Comparison of ENCODE assay signal across 25 cellular contexts in genomic region chr7:73700070-73700423, GRCh38. TPM values are rescaled to one million over a fixed set of nuclear protein-coding genes. Genes with fewer than 3 reads are reported as not detected.
DNase-seq lines count a peak whose midpoint lies in the region; ATAC-seq, FAIRE-seq and TF ChIP-seq lines count a peak whose summit lies in the region.
"Had no signal": no experiment of that assay in that cellular context is flagged by ENCODE, and none has a peak within 500 bp of the region (broad histone marks: within the 10 kb centered on the region; RNA-seq: fewer than 3 reads in every experiment).

No MANE protein-coding gene starts in this region.

- H3K36me3 ChIP-seq in HCT116 (ENCODE audit: control insufficient read depth in 1 of 2, insufficient read depth in 2 of 2, low read length in 2 of 2) (peaks cover 40 to 66% of the 10 kb centered on the region in 2 experiments; a peak in 3 of 4 replicates), K562 (ENCODE audit: control insufficient read depth, insufficient read depth, low read length) (peaks cover 69% of the 10 kb centered on the region; the same call in 2 of the 3 replicates), osteoblast (ENCODE audit: insufficient read depth, low read length) (peaks cover 74% of the 10 kb centered on the region)
- H3K36me3 ChIP-seq: MG63 had no signal

- TF ChIP-seq POLR2A in HCT116 (IDR thresholded peaks at IDR 0.05; ENCODE audit: borderline replicate concordance, extremely low read depth, insufficient read depth, insufficient read length): no peak
- no peak for TF ChIP-seq POLR2A in K562 (conservative IDR thresholded peaks at IDR 0.05)

- intact Hi-C loops in HCT116 (cut with micrococcal nuclease): no loop called here
- intact Hi-C loops in K562 (cut with micrococcal nuclease): no loop called here

- H3K4me1 Mint-ChIP-seq in activated naive CD8-positive, alpha-beta T cell treated with anti-CD3 and anti-CD28 coated beads, Interleukin-2, amount 10 ng/mL, durations not matched to agents 7 days and 5 days: peaks cover 2% of the 10 kb centered on the region
- H3K4me1 Mint-ChIP-seq in activated naive CD8-positive, alpha-beta T cell treated with anti-CD3 and anti-CD28 coated beads for 36 hours: peaks cover 5% of the 10 kb centered on the region

- TF ChIP-seq CTCF in HCT116 (IDR thresholded peaks at IDR 0.05 in 2 of 3, conservative IDR thresholded peaks at IDR 0.05 in 1 of 3; ENCODE audit: borderline replicate concordance in 1 of 3, insufficient read depth in 1 of 3, low read depth in 2 of 3, low read length in 2 of 3) (no peak), K562 (IDR thresholded peaks at IDR 0.05 in 2 of 3, conservative IDR thresholded peaks at IDR 0.05 in 1 of 3; ENCODE audit: insufficient read depth in 2 of 3, low read depth in 1 of 3, low read length in 3 of 3) (no peak), osteoblast (IDR thresholded peaks at IDR 0.05; ENCODE audit: extremely low read depth, low read depth, low read length) (no peak)

- H3K9me1 ChIP-seq in K562 (ENCODE audit: control insufficient read depth, insufficient read depth, low read length): no peaks in the 10 kb centered on the region

- CTCF ChIA-PET in HCT116 (lab: Charles Lee) (interaction anchor here (0.6 to 1.7 kb wide), 2 partner anchors 25 to 149 kb away, joined by 3 to 7 read pairs; no protein-coding TSS in a partner anchor), K562 (lab: Yijun Ruan, JAX; ENCODE audit: low intra/inter-chr PET ratio) (no interaction called here)

- TF ChIP-seq EP300 in K562 (IDR thresholded peaks at IDR 0.05; ENCODE audit: low read length): no peak

- no peaks in the 10 kb centered on the region; the same call in 1 of the 2 replicates for H3K79me2 ChIP-seq in HCT116 (ENCODE audit: insufficient read depth, low read length)
- no peaks in the 10 kb centered on the region for H3K79me2 ChIP-seq in K562 (ENCODE audit: control insufficient read depth, insufficient read depth, low read length)
- H3K79me2 ChIP-seq in osteoblast (ENCODE audit: insufficient read depth, low read length): peaks cover 9% of the 10 kb centered on the region

- in situ Hi-C loops in K562 (cut with MboI): no loop called here

- WGBS in K562 (ENCODE audit: insufficient coverage, low coverage, missing lambda C conversion rate): 83% methylated on average over 12 of the region's 14 CpGs

- H3K9me3 Mint-ChIP-seq in activated naive CD8-positive, alpha-beta T cell treated with anti-CD3 and anti-CD28 coated beads, Interleukin-2, amount 10 ng/mL, durations not matched to agents 7 days and 5 days: no peaks in the 10 kb centered on the region
- no peaks in the 10 kb centered on the region for H3K9me3 Mint-ChIP-seq in activated naive CD8-positive, alpha-beta T cell treated with anti-CD3 and anti-CD28 coated beads for 36 hours
- H3K9me3 Mint-ChIP-seq: IgD-negative memory B cell, T-cell had no signal

- no peak for ATAC-seq in activated naive CD8-positive, alpha-beta T cell treated with anti-CD3 and anti-CD28 coated beads, Interleukin-2, amount 10 ng/mL, durations not matched to agents 7 days and 5 days (ENCODE audit: low read depth)
- no peak for ATAC-seq in HCT116
- no peak for ATAC-seq in K562
- ATAC-seq in HG03175 (IDR thresholded peaks at IDR 0.05; ENCODE audit: unreplicated experiment): no peak
- no peak for ATAC-seq in HG02678 (IDR thresholded peaks at IDR 0.05; ENCODE audit: unreplicated experiment)
- ATAC-seq: SK-N-SH treated with all-trans-retinoic acid at 6 μM for 48 hours, T-cell had no signal

- no TSS peak for BruUV-seq in HCT116 (replicated peaks; lab: Mats Ljungman, UMichigan)
- no TSS peak for BruUV-seq in K562 (replicated peaks; lab: Mats Ljungman, UMichigan)

- H3K9me3 ChIP-seq in HCT116 (ENCODE audit: control insufficient read depth in 1 of 2, insufficient read depth in 1 of 2, low read depth in 1 of 2, low read length in 2 of 2) (no peaks in the 10 kb centered on the region), K562 (replicated peaks; ENCODE audit: control insufficient read depth, insufficient read depth, low read depth, low read length) (no peaks in the 10 kb centered on the region), osteoblast (ENCODE audit: low read depth, low read length) (no peaks in the 10 kb centered on the region)
- H3K9me3 ChIP-seq: MG63 had no signal

- H3K4me2 ChIP-seq in HCT116 (ENCODE audit: low read length) (no peak overlapping the region), K562 (ENCODE audit: insufficient read depth, low read length) (no peak overlapping the region), osteoblast (ENCODE audit: insufficient read depth, low read length) (no peak overlapping the region)

- H3K27ac Mint-ChIP-seq in activated naive CD8-positive, alpha-beta T cell treated with anti-CD3 and anti-CD28 coated beads, Interleukin-2, amount 10 ng/mL, durations not matched to agents 7 days and 5 days: peak overlapping the region; percentile 25
- no peak overlapping the region for H3K27ac Mint-ChIP-seq in activated naive CD8-positive, alpha-beta T cell treated with anti-CD3 and anti-CD28 coated beads for 36 hours
- H3K27ac Mint-ChIP-seq: IgD-negative memory B cell, T-cell had no signal

- no peak overlapping the region for H3K4me3 Mint-ChIP-seq in activated naive CD8-positive, alpha-beta T cell treated with anti-CD3 and anti-CD28 coated beads, Interleukin-2, amount 10 ng/mL, durations not matched to agents 7 days and 5 days
- no peak overlapping the region for H3K4me3 Mint-ChIP-seq in activated naive CD8-positive, alpha-beta T cell treated with anti-CD3 and anti-CD28 coated beads for 36 hours
- H3K4me3 Mint-ChIP-seq: IgD-negative memory B cell, T-cell had no signal

- no peak overlapping the region for H3K9ac ChIP-seq in HCT116 (ENCODE audit: low read length)
- H3K9ac ChIP-seq in K562 (ENCODE audit: insufficient read depth in 1 of 2, low read depth in 2 of 2, low read length in 2 of 2): peak overlapping the region in 1 of 2 experiments; percentile 61; a peak in 1 of 4 replicates

- RAD21 ChIA-PET in HCT116 (lab: Charles Lee; ENCODE audit: low non-redundant PET in 1 of 2, low total read pairs in 2 of 2, uncharacterized antibody in 2 of 2, unreplicated experiment in 2 of 2): no interaction called here

- POLR2A ChIA-PET in activated naive CD8-positive, alpha-beta T cell treated with anti-CD3 and anti-CD28 coated beads, Interleukin-2, amount 10 ng/mL, durations not matched to agents 7 days and 5 days (lab: Charles Lee): no interaction called here
- POLR2A ChIA-PET in HCT116 (lab: Charles Lee) (no interaction called here), K562 (lab: Yijun Ruan, JAX) (interaction anchor here (0.6 to 2.3 kb wide), 5 partner anchors 9 to 101 kb away, joined by 3 to 10 read pairs (median 3); no protein-coding TSS in a partner anchor)

- H3K4me3 ChIP-seq in HCT116 (replicated peaks in 1 of 2; ENCODE audit: low read depth in 1 of 2, low read length in 2 of 2) (no peak overlapping the region), K562 (no peak overlapping the region), osteoblast (ENCODE audit: insufficient read depth, low read length) (no peak overlapping the region)
- H3K4me3 ChIP-seq: MG63 had no signal

- no peak for TF ChIP-seq RAD21 in HCT116 (IDR thresholded peaks at IDR 0.05; ENCODE audit: low read depth)
- TF ChIP-seq RAD21 in K562 (CRISPR knock-in tag; conservative IDR thresholded peaks at IDR 0.05 in 1 of 2, IDR thresholded peaks at IDR 0.05 in 1 of 2): no peak

- 0 out of 2 replicates have a peak, but pooled peaks cover 3% of the 10 kb centered on the region for H4K20me1 ChIP-seq in HCT116 (ENCODE audit: insufficient read depth)
- peaks cover 19% of the 10 kb centered on the region for H4K20me1 ChIP-seq in K562 (replicated peaks; ENCODE audit: control insufficient read depth, insufficient read depth, low read length)
- peaks cover 28% of the 10 kb centered on the region for H4K20me1 ChIP-seq in osteoblast (ENCODE audit: insufficient read depth, low read length)

- H3K27me3 ChIP-seq in HCT116 (ENCODE audit: insufficient read depth, low read length) (no peaks in the 10 kb centered on the region), K562 (ENCODE audit: control insufficient read depth in 2 of 2, insufficient read depth in 2 of 2, low read length in 2 of 2) (no peaks in the 10 kb centered on the region; a peak in 1 of 5 replicates), osteoblast (ENCODE audit: insufficient read depth, low read length) (no peaks in the 10 kb centered on the region)
- H3K27me3 ChIP-seq: MG63 had no signal

- no peaks in the 10 kb centered on the region for H3K9me2 ChIP-seq in HCT116 (ENCODE audit: insufficient read depth)

- no peak for FAIRE-seq in K562 (lab: Jason Lieb, UNC)
- FAIRE-seq: D721Med, G401.6, H54, HTR-8/SVneo had no signal

- H3K4me1 ChIP-seq in HCT116 (ENCODE audit: control insufficient read depth in 1 of 2, insufficient read depth in 2 of 2, low read length in 2 of 2) (peaks cover under 1 to 25% of the 10 kb centered on the region in 2 experiments; a peak in 3 of 4 replicates), K562 (replicated peaks in 1 of 2; ENCODE audit: control insufficient read depth in 2 of 2, insufficient read depth in 2 of 2, low read length in 2 of 2) (peaks cover 9 to 45% of the 10 kb centered on the region in 2 experiments; a peak in 4 of 5 replicates), osteoblast (ENCODE audit: insufficient read depth, low read length) (peaks cover 7% of the 10 kb centered on the region)

- H3K36me3 Mint-ChIP-seq in activated naive CD8-positive, alpha-beta T cell treated with anti-CD3 and anti-CD28 coated beads, Interleukin-2, amount 10 ng/mL, durations not matched to agents 7 days and 5 days: peaks cover 13% of the 10 kb centered on the region
- H3K36me3 Mint-ChIP-seq in activated naive CD8-positive, alpha-beta T cell treated with anti-CD3 and anti-CD28 coated beads for 36 hours: peaks cover 18% of the 10 kb centered on the region

- 0 out of 2 replicates have a peak overlapping the region, but pooled peaks have one; percentile 22 for H3K27ac ChIP-seq in HCT116 (ENCODE audit: low read depth, low read length)
- no peak overlapping the region for H3K27ac ChIP-seq in K562 (ENCODE audit: extremely low read depth, low read depth, low read length)
- no peak overlapping the region for H3K27ac ChIP-seq in osteoblast (ENCODE audit: low read depth, low read length)
- H3K27ac ChIP-seq: C4-2B, HL-60 had no signal

- no peaks in the 10 kb centered on the region for H3K27me3 Mint-ChIP-seq in activated naive CD8-positive, alpha-beta T cell treated with anti-CD3 and anti-CD28 coated beads, Interleukin-2, amount 10 ng/mL, durations not matched to agents 7 days and 5 days
- no peaks in the 10 kb centered on the region for H3K27me3 Mint-ChIP-seq in activated naive CD8-positive, alpha-beta T cell treated with anti-CD3 and anti-CD28 coated beads for 36 hours
- H3K27me3 Mint-ChIP-seq: T-cell had no signal

- DNase-seq in activated naive CD8-positive, alpha-beta T cell treated with anti-CD3 and anti-CD28 coated beads, Interleukin-2, amount 10 ng/mL, durations not matched to agents 7 days and 5 days: no peak
- DNase-seq in activated naive CD8-positive, alpha-beta T cell treated with anti-CD3 and anti-CD28 coated beads for 36 hours: no peak
- DNase-seq in HCT116 (ENCODE audit: low read depth, low spot score) (no peak), K562 (ENCODE audit: extremely low read depth in 1 of 4, low spot score in 3 of 4) (no peak), osteoblast (ENCODE audit: insufficient read length, low spot score, missing footprints) (peak; percentile 71)
- DNase-seq in activated CD8-positive, alpha-beta memory T cell treated with anti-CD3 and anti-CD28 coated beads, Interleukin-2, amount 50 U/mL, for 48 hours: no peak
- DNase-seq: Kasumi-1, MG63, NCI-H1048, NCI-H1436 treated with DMSO at 0.1 percent for 48 hours, NCI-H2081 treated with DMSO at 0.1 percent for 48 hours, NCI-H510A treated with DMSO at 0.1 percent for 48 hours, NCI-H774, SIG-M5, T-cell had no signal

- H2AFZ ChIP-seq in HCT116 (ENCODE audit: low read depth, low read length, poor library complexity, severe bottlenecking) (no peak overlapping the region), K562 (ENCODE audit: low read depth, low read length) (no peak overlapping the region), osteoblast (ENCODE audit: low read length) (no peak overlapping the region)

RNA-seq across cellular contexts. Expression of gene BUD23, which starts 16.6 kb away (rescaled TPM):
- total RNA-seq in activated naive CD8-positive, alpha-beta T cell treated with anti-CD3 and anti-CD28 coated beads, Interleukin-2, amount 10 ng/mL, durations not matched to agents 7 days and 5 days: 10 to 100 TPM; 58.7 to 64.1 TPM
- 100 to 1,000 TPM; 117 to 124 TPM for total RNA-seq in activated naive CD8-positive, alpha-beta T cell treated with anti-CD3 and anti-CD28 coated beads for 36 hours
- total RNA-seq in HCT116 (2021; ENCODE audit: unreplicated experiment): 168 TPM
- polyA plus RNA-seq in HCT116 (2012): 148 and 164 TPM in 2 replicates
- total RNA-seq in K562 (2011; cell fraction: chromatin; rRNA removed; ENCODE audit: low replicate concordance): 117 and 181 TPM in 2 replicates
- total RNA-seq in K562 (2011; cell fraction: nucleolus; rRNA removed): 113 TPM in 2 replicates
- total RNA-seq in K562 (2011; cell fraction: nucleoplasm; rRNA removed): 140 and 171 TPM in 2 replicates
- total RNA-seq in K562 (2014; rRNA removed): 170 and 183 TPM in 2 replicates
- total RNA-seq in K562 (2014; rRNA removed; fragmentation: Illumina TruSeq; extraction: Trizol): 117 and 124 TPM in 2 replicates
- total RNA-seq in K562 (2015; rRNA removed; fragmentation: Illumina TruSeq; extraction: Trizol): 123 and 128 TPM in 2 replicates
- total RNA-seq in K562 (2021): 135 and 144 TPM in 2 replicates
- polyA plus RNA-seq in K562 (2011; rRNA removed): 115 and 168 TPM in 2 replicates
- polyA plus RNA-seq in K562 (2011; cell fraction: cytosol; rRNA removed): 171 and 217 TPM in 2 replicates
- 88.8 and 118 TPM in 2 replicates for polyA plus RNA-seq in K562 (2011; cell fraction: nucleus; rRNA removed)
- polyA plus RNA-seq in K562 (2012): 99.9 and 166 TPM in 2 replicates
- polyA plus RNA-seq in K562 (2014; fragmentation: Illumina TruSeq; extraction: Trizol): 206 and 216 TPM in 2 replicates
- polyA plus RNA-seq in K562 (2014; fragmentation: Nextera tagmentation; extraction: Ambion mirVana): 100 to 1,000 TPM in 1 of 2 experiments, 10 to 100 TPM in 1; 79.5 to 150 TPM
- polyA plus RNA-seq in K562 (2014; rRNA removed): 270 and 301 TPM in 2 replicates
- polyA minus RNA-seq in K562 (2011; rRNA and poly(A)+ RNA removed): 64.3 and 80.9 TPM in 2 replicates
- 39.0 and 45.1 TPM in 2 replicates for polyA minus RNA-seq in K562 (2011; cell fraction: cytosol; rRNA and poly(A)+ RNA removed)
- 19.1 and 20.2 TPM in 2 replicates for polyA minus RNA-seq in K562 (2011; cell fraction: nucleus; rRNA and poly(A)+ RNA removed)
- total RNA-seq in osteoblast: 33.9 and 36.9 TPM in 2 replicates

RNA-seq across cellular contexts. Expression of gene DNAJC30, which starts 16.8 kb away (rescaled TPM):
- total RNA-seq in activated naive CD8-positive, alpha-beta T cell treated with anti-CD3 and anti-CD28 coated beads, Interleukin-2, amount 10 ng/mL, durations not matched to agents 7 days and 5 days: 10 to 100 TPM; 10.0 to 10.7 TPM
- 10 to 100 TPM in 1 of 2 experiments, 1 to 10 TPM in 1; 9.5 to 10.7 TPM for total RNA-seq in activated naive CD8-positive, alpha-beta T cell treated with anti-CD3 and anti-CD28 coated beads for 36 hours
- total RNA-seq in HCT116 (2021; ENCODE audit: unreplicated experiment): 8.5 TPM
- 3.4 and 5.1 TPM in 2 replicates for polyA plus RNA-seq in HCT116 (2012)
- 18.6 and 26.1 TPM in 2 replicates for total RNA-seq in K562 (2011; cell fraction: chromatin; rRNA removed; ENCODE audit: low replicate concordance)
- 21.3 and 26.5 TPM in 2 replicates for total RNA-seq in K562 (2011; cell fraction: nucleolus; rRNA removed)
- 23.2 and 25.1 TPM in 2 replicates for total RNA-seq in K562 (2011; cell fraction: nucleoplasm; rRNA removed)
- total RNA-seq in K562 (2014; rRNA removed): 6.9 and 8.6 TPM in 2 replicates
- total RNA-seq in K562 (2014; rRNA removed; fragmentation: Illumina TruSeq; extraction: Trizol): 3.8 and 4.2 TPM in 2 replicates
- total RNA-seq in K562 (2015; rRNA removed; fragmentation: Illumina TruSeq; extraction: Trizol): 4.4 and 4.6 TPM in 2 replicates
- 10.1 and 11.3 TPM in 2 replicates for total RNA-seq in K562 (2021)
- 2.0 and 3.7 TPM in 2 replicates for polyA plus RNA-seq in K562 (2011; rRNA removed)
- 3.2 and 14.7 TPM in 2 replicates for polyA plus RNA-seq in K562 (2011; cell fraction: cytosol; rRNA removed)
- polyA plus RNA-seq in K562 (2011; cell fraction: nucleus; rRNA removed): 4.0 and 7.2 TPM in 2 replicates
- 5.5 and 7.0 TPM in 2 replicates for polyA plus RNA-seq in K562 (2012)
- 4.6 and 6.4 TPM in 2 replicates for polyA plus RNA-seq in K562 (2014; fragmentation: Illumina TruSeq; extraction: Trizol)
- 1 to 10 TPM; 1.1 to 1.4 TPM for polyA plus RNA-seq in K562 (2014; fragmentation: Nextera tagmentation; extraction: Ambion mirVana)
- 9.2 and 11.4 TPM in 2 replicates for polyA plus RNA-seq in K562 (2014; rRNA removed)
- polyA minus RNA-seq in K562 (2011; rRNA and poly(A)+ RNA removed): 5.5 and 7.9 TPM in 2 replicates
- 3.3 and 3.4 TPM in 2 replicates for polyA minus RNA-seq in K562 (2011; cell fraction: cytosol; rRNA and poly(A)+ RNA removed)
- polyA minus RNA-seq in K562 (2011; cell fraction: nucleus; rRNA and poly(A)+ RNA removed): 8.8 and 10.3 TPM in 2 replicates
- 2.9 TPM in 2 replicates for total RNA-seq in osteoblast

RNA-seq across cellular contexts. Expression of gene STX1A, which starts 19.4 kb away (rescaled TPM):
- 1 to 10 TPM; 8.0 to 9.9 TPM for total RNA-seq in activated naive CD8-positive, alpha-beta T cell treated with anti-CD3 and anti-CD28 coated beads, Interleukin-2, amount 10 ng/mL, durations not matched to agents 7 days and 5 days
- 1 to 10 TPM; 4.9 TPM for total RNA-seq in activated naive CD8-positive, alpha-beta T cell treated with anti-CD3 and anti-CD28 coated beads for 36 hours
- total RNA-seq in HCT116 (2021; ENCODE audit: unreplicated experiment) (39.4 TPM), K562 (2014; rRNA removed) (9.1 and 9.9 TPM in 2 replicates), K562 (2014; rRNA removed; fragmentation: Illumina TruSeq; extraction: Trizol) (2.3 and 3.9 TPM in 2 replicates), K562 (2015; rRNA removed; fragmentation: Illumina TruSeq; extraction: Trizol) (6.3 and 9.6 TPM in 2 replicates), K562 (2021) (8.0 and 8.9 TPM in 2 replicates), osteoblast (15.9 and 17.4 TPM in 2 replicates)
- 41.2 and 46.8 TPM in 2 replicates for polyA plus RNA-seq in HCT116 (2012)
- total RNA-seq in K562 (2011; cell fraction: chromatin; rRNA removed; ENCODE audit: low replicate concordance): 30.3 and 77.9 TPM in 2 replicates
- 38.9 and 39.9 TPM in 2 replicates for total RNA-seq in K562 (2011; cell fraction: nucleolus; rRNA removed)
- total RNA-seq in K562 (2011; cell fraction: nucleoplasm; rRNA removed): 23.4 and 25.5 TPM in 2 replicates
- polyA plus RNA-seq in K562 (2011; rRNA removed) (6.7 and 7.5 TPM in 2 replicates), K562 (2014; fragmentation: Illumina TruSeq; extraction: Trizol) (6.1 and 9.9 TPM in 2 replicates), K562 (2014; fragmentation: Nextera tagmentation; extraction: Ambion mirVana) (under 1 TPM; 0.04 to 0.15 TPM), K562 (2014; rRNA removed) (11.7 and 15.1 TPM in 2 replicates)
- polyA plus RNA-seq in K562 (2011; cell fraction: cytosol; rRNA removed): 5.7 and 9.2 TPM in 2 replicates
- polyA plus RNA-seq in K562 (2011; cell fraction: nucleus; rRNA removed): 47.5 and 68.0 TPM in 2 replicates
- polyA plus RNA-seq in K562 (2012): 7.2 and 8.0 TPM in 2 replicates
- polyA minus RNA-seq in K562 (2011; rRNA and poly(A)+ RNA removed): 14.4 and 26.2 TPM in 2 replicates
- polyA minus RNA-seq in K562 (2011; cell fraction: cytosol; rRNA and poly(A)+ RNA removed): 6.7 and 8.3 TPM in 2 replicates
- polyA minus RNA-seq in K562 (2011; cell fraction: nucleus; rRNA and poly(A)+ RNA removed): 9.0 and 13.7 TPM in 2 replicates

RNA-seq across cellular contexts. Expression of gene VPS37D, which starts 32.4 kb away (rescaled TPM):
- total RNA-seq in activated naive CD8-positive, alpha-beta T cell treated with anti-CD3 and anti-CD28 coated beads, Interleukin-2, amount 10 ng/mL, durations not matched to agents 7 days and 5 days: under 1 TPM; 0.45 to 0.86 TPM
- total RNA-seq in activated naive CD8-positive, alpha-beta T cell treated with anti-CD3 and anti-CD28 coated beads for 36 hours: under 1 TPM; 0.44 to 0.45 TPM
- total RNA-seq in HCT116 (2021; ENCODE audit: unreplicated experiment) (9.5 TPM), K562 (2014; rRNA removed) (2.3 and 2.5 TPM in 2 replicates), K562 (2014; rRNA removed; fragmentation: Illumina TruSeq; extraction: Trizol) (0.26 TPM in 1 of 2 replicates, not detected in the other), K562 (2015; rRNA removed; fragmentation: Illumina TruSeq; extraction: Trizol) (0.25 and 0.38 TPM in 2 replicates), K562 (2021) (1.1 and 1.3 TPM in 2 replicates), osteoblast (5.8 and 5.9 TPM in 2 replicates)
- 8.2 and 9.2 TPM in 2 replicates for polyA plus RNA-seq in HCT116 (2012)
- total RNA-seq in K562 (2011; cell fraction: chromatin; rRNA removed; ENCODE audit: low replicate concordance): 1.3 TPM in 1 of 2 replicates, not detected in the other
- total RNA-seq in K562 (2011; cell fraction: nucleolus; rRNA removed): 0.83 and 1.3 TPM in 2 replicates
- 0.76 and 0.88 TPM in 2 replicates for total RNA-seq in K562 (2011; cell fraction: nucleoplasm; rRNA removed)
- polyA plus RNA-seq in K562 (2011; rRNA removed) (0.84 and 1.6 TPM in 2 replicates), K562 (2014; fragmentation: Illumina TruSeq; extraction: Trizol) (0.39 and 0.42 TPM in 2 replicates), K562 (2014; fragmentation: Nextera tagmentation; extraction: Ambion mirVana) (not detected), K562 (2014; rRNA removed) (1.3 and 2.1 TPM in 2 replicates)
- polyA plus RNA-seq in K562 (2011; cell fraction: cytosol; rRNA removed): 1.8 and 2.7 TPM in 2 replicates
- polyA plus RNA-seq in K562 (2011; cell fraction: nucleus; rRNA removed): 1.7 TPM in 2 replicates
- polyA plus RNA-seq in K562 (2012): 0.70 and 2.2 TPM in 2 replicates
- 0.32 TPM in 1 of 2 replicates, not detected in the other for polyA minus RNA-seq in K562 (2011; rRNA and poly(A)+ RNA removed)
- polyA minus RNA-seq in K562 (2011; cell fraction: cytosol; rRNA and poly(A)+ RNA removed): 1.2 and 1.9 TPM in 2 replicates
- polyA minus RNA-seq in K562 (2011; cell fraction: nucleus; rRNA and poly(A)+ RNA removed): 0.27 and 0.33 TPM in 2 replicates

RNA-seq across cellular contexts. Expression of gene ABHD11, which starts 38.6 kb away (rescaled TPM):
- 10 to 100 TPM; 23.4 to 24.7 TPM for total RNA-seq in activated naive CD8-positive, alpha-beta T cell treated with anti-CD3 and anti-CD28 coated beads, Interleukin-2, amount 10 ng/mL, durations not matched to agents 7 days and 5 days
- total RNA-seq in activated naive CD8-positive, alpha-beta T cell treated with anti-CD3 and anti-CD28 coated beads for 36 hours: 10 to 100 TPM; 24.2 to 25.2 TPM
- 69.8 TPM for total RNA-seq in HCT116 (2021; ENCODE audit: unreplicated experiment)
- polyA plus RNA-seq in HCT116 (2012): 56.8 and 61.1 TPM in 2 replicates
- total RNA-seq in K562 (2011; cell fraction: chromatin; rRNA removed; ENCODE audit: low replicate concordance): 36.5 and 95.8 TPM in 2 replicates
- 87.9 and 90.7 TPM in 2 replicates for total RNA-seq in K562 (2011; cell fraction: nucleolus; rRNA removed)
- 50.6 and 64.7 TPM in 2 replicates for total RNA-seq in K562 (2011; cell fraction: nucleoplasm; rRNA removed)
- 44.2 and 52.6 TPM in 2 replicates for total RNA-seq in K562 (2014; rRNA removed)
- 11.7 and 13.2 TPM in 2 replicates for total RNA-seq in K562 (2014; rRNA removed; fragmentation: Illumina TruSeq; extraction: Trizol)
- 17.5 and 17.9 TPM in 2 replicates for total RNA-seq in K562 (2015; rRNA removed; fragmentation: Illumina TruSeq; extraction: Trizol)
- 32.6 and 37.3 TPM in 2 replicates for total RNA-seq in K562 (2021)
- 18.4 and 18.9 TPM in 2 replicates for polyA plus RNA-seq in K562 (2011; rRNA removed)
- polyA plus RNA-seq in K562 (2011; cell fraction: cytosol; rRNA removed): 22.5 and 50.4 TPM in 2 replicates
- polyA plus RNA-seq in K562 (2011; cell fraction: nucleus; rRNA removed): 22.8 and 51.7 TPM in 2 replicates
- polyA plus RNA-seq in K562 (2012): 24.2 and 35.9 TPM in 2 replicates
- 25.5 and 26.3 TPM in 2 replicates for polyA plus RNA-seq in K562 (2014; fragmentation: Illumina TruSeq; extraction: Trizol)
- 1 to 10 TPM; 7.7 to 8.6 TPM for polyA plus RNA-seq in K562 (2014; fragmentation: Nextera tagmentation; extraction: Ambion mirVana)
- 40.7 and 41.7 TPM in 2 replicates for polyA plus RNA-seq in K562 (2014; rRNA removed)
- polyA minus RNA-seq in K562 (2011; rRNA and poly(A)+ RNA removed): 5.8 and 10.2 TPM in 2 replicates
- polyA minus RNA-seq in K562 (2011; cell fraction: cytosol; rRNA and poly(A)+ RNA removed): 7.9 and 9.4 TPM in 2 replicates
- polyA minus RNA-seq in K562 (2011; cell fraction: nucleus; rRNA and poly(A)+ RNA removed): 33.2 and 40.7 TPM in 2 replicates
- total RNA-seq in osteoblast: 6.5 and 8.7 TPM in 2 replicates
